Comparison of ENCODE assay signal across 8 cellular contexts in the genomic region with DNA sequence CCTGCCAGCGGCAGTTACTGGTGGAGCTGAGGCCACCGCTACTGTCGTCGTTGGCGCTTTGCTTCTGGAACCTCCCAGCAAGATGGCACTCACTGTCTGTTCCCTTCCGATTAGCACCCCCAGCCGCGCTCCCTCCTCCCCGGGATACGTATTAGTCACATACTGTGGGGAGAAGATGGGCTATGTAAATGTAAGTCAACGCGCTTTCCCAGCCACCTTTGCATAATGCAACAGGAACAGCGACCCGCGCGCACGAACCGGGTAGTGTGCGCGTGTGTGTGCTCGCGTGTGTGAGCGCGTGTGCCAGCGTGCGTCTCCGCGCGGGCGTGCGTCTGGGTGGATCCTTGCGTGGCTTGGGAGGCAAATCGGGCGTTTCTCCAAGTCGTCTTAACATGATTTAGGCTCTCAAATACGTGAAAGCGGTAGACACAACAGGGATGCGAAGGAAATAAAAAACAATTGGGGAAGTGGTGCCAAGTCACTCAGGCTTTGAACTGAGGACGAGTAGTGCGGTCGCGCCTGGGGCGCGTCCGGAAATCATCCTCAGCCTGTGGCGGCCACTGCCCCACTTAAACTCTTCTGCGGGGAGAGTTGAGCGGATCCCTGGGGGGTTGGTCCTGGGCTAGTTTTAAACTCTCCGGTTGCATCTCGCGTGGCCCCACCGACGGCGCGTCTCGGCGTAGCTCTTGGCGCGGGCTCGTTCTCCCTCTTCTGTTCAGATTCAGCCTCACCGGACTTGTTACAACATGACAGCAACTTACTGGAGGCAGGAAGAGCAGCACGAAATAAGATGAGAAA. TPM values are rescaled to one million over a fixed set of nuclear protein-coding genes. Genes with fewer than 3 reads are reported as not detected.
A peak's percentile ranks its signal among the peaks of the same experiment; 100 is the strongest.
DNase-seq lines count a peak whose midpoint lies in the region; ATAC-seq lines count a peak whose summit lies in the region.

No MANE protein-coding gene starts in this region.

- H3K79me2 ChIP-seq in trophoblast cell (ENCODE audit: control insufficient read depth, insufficient read depth, low read length, poor library complexity): peaks cover 5% of the 10 kb centered on the region

- no peak overlapping the region for H2AK5ac ChIP-seq in trophoblast cell (ENCODE audit: low read length)

- no peak overlapping the region for H2AFZ ChIP-seq in trophoblast cell (ENCODE audit: insufficient read depth, low read length, poor library complexity)

- H3K9ac ChIP-seq in trophoblast cell (ENCODE audit: low read length): no peak overlapping the region

- H4K8ac ChIP-seq in trophoblast cell (ENCODE audit: low read depth, low read length): no peak overlapping the region

- no peak overlapping the region for H2BK120ac ChIP-seq in trophoblast cell (ENCODE audit: insufficient read depth, low read length, poor library complexity)

- no peak overlapping the region for H3K27ac Mint-ChIP-seq in activated T-helper 17 cell treated with anti-CD3 and anti-CD28 coated beads, Interleukin-2, amount 50 U/mL, for 72 hours

- no peak overlapping the region for H4K12ac ChIP-seq in trophoblast cell (ENCODE audit: low read depth, low read length)

- no peak overlapping the region for H3K14ac ChIP-seq in trophoblast cell (ENCODE audit: low read length)

- peak; percentile 5 for DNase-seq in stimulated activated CD4-positive, alpha-beta T cell treated with anti-CD3 and anti-CD28 coated beads, Interleukin-15, amount 100 ng/mL, for 24 hours
- no peak for DNase-seq in stimulated activated CD4-positive, alpha-beta T cell treated with anti-CD3 and anti-CD28 coated beads, Interleukin-1b, Interleukin-23, amount 100 ng/mL, for 48 hours
- DNase-seq in amniotic epithelial cell (ENCODE audit: low read depth) (peak; percentile 90), left ventricle myocardium superior (peak; percentile 67), trophoblast cell (no peak)

- H3K4me1 Mint-ChIP-seq in activated T-helper 17 cell treated with anti-CD3 and anti-CD28 coated beads, Interleukin-2, amount 50 U/mL, for 72 hours: peaks cover 4% of the 10 kb centered on the region

- no peak overlapping the region for H3K23ac ChIP-seq in trophoblast cell (ENCODE audit: low read length)

- no peak overlapping the region for H3K4ac ChIP-seq in trophoblast cell (ENCODE audit: low read depth, low read length)

- no peak overlapping the region for H4K91ac ChIP-seq in trophoblast cell (ENCODE audit: low read depth, low read length)

- H3K9me3 ChIP-seq in trophoblast cell (ENCODE audit: insufficient read depth, low read depth, low read length): peaks cover 2% of the 10 kb centered on the region

- ATAC-seq in left ventricle myocardium superior (peak; percentile 52), GM18867 (IDR thresholded peaks at IDR 0.05; ENCODE audit: unreplicated experiment) (no peak), GM19397 (IDR thresholded peaks at IDR 0.05; ENCODE audit: unreplicated experiment) (no peak)
- no peak for ATAC-seq in activated T-helper 17 cell treated with anti-CD3 and anti-CD28 coated beads, Interleukin-2, amount 50 U/mL, for 72 hours (replicated peaks)

- no peak overlapping the region for H3K18ac ChIP-seq in trophoblast cell (ENCODE audit: low read length)

- intact Hi-C loops in left ventricle myocardium superior (cut with micrococcal nuclease): no loop called here

- H2BK5ac ChIP-seq in trophoblast cell (ENCODE audit: low read depth, low read length, poor library complexity): no peak overlapping the region

- H3K4me3 Mint-ChIP-seq in activated T-helper 17 cell treated with anti-CD3 and anti-CD28 coated beads, Interleukin-2, amount 50 U/mL, for 72 hours: no peak overlapping the region

- H3K27me3 ChIP-seq in trophoblast cell (ENCODE audit: insufficient read depth, low read length): peaks cover 37% of the 10 kb centered on the region

- no peaks in the 10 kb centered on the region for H3K9me3 Mint-ChIP-seq in activated T-helper 17 cell treated with anti-CD3 and anti-CD28 coated beads, Interleukin-2, amount 50 U/mL, for 72 hours

- WGBS in trophoblast cell (ENCODE audit: extremely low coverage, insufficient coverage, insufficient read length): no CpG with 5 or more reads among the region's 62 CpGs

- H3K27me3 Mint-ChIP-seq in activated T-helper 17 cell treated with anti-CD3 and anti-CD28 coated beads, Interleukin-2, amount 50 U/mL, for 72 hours: peaks cover 58% of the 10 kb centered on the region

- H3K79me1 ChIP-seq in trophoblast cell (ENCODE audit: low read length): peaks cover 12% of the 10 kb centered on the region

- no peaks in the 10 kb centered on the region for H3K36me3 ChIP-seq in trophoblast cell (ENCODE audit: control insufficient read depth in 1 of 2, insufficient read depth in 2 of 2, low read length in 2 of 2)

- H3K27ac ChIP-seq in trophoblast cell (ENCODE audit: low read depth, low read length): no peak overlapping the region

- H3K4me2 ChIP-seq in trophoblast cell (ENCODE audit: low read length): peak overlapping the region; percentile 82

- H2BK12ac ChIP-seq in trophoblast cell (ENCODE audit: low read length): no peak overlapping the region

- H3K4me1 ChIP-seq in trophoblast cell (ENCODE audit: control insufficient read depth in 1 of 2, insufficient read depth in 2 of 2, low read length in 2 of 2): peaks cover 8 to 18% of the 10 kb centered on the region in 2 experiments

- peak overlapping the region; percentile 70 for H3K4me3 ChIP-seq in trophoblast cell (ENCODE audit: low read depth, low read length)

- no peaks in the 10 kb centered on the region for H3K36me3 Mint-ChIP-seq in activated T-helper 17 cell treated with anti-CD3 and anti-CD28 coated beads, Interleukin-2, amount 50 U/mL, for 72 hours (ENCODE audit: low read depth)

RNA-seq across cellular contexts. Expression of a gene that starts 1.8 kb away (rescaled TPM):
- total RNA-seq in left ventricle myocardium superior: 4.6 TPM
- polyA plus RNA-seq in trophoblast cell (2013): 8.1 and 8.3 TPM in 2 replicates
- not detected for total RNA-seq in activated T-helper 17 cell treated with anti-CD3 and anti-CD28 coated beads, Interleukin-2, amount 50 U/mL, for 72 hours

Comparison
In these comparisons a context has a peak if more than half of its experiments do, and no peak if none do; other contexts are left out.
1. DNase-seq: peak in stimulated activated CD4-positive, alpha-beta T cell treated with anti-CD3 and anti-CD28 coated beads, Interleukin-15, amount 100 ng/mL, for 24 hours (single experiment), amniotic epithelial cell (single experiment) and left ventricle myocardium superior (single experiment); none in stimulated activated CD4-positive, alpha-beta T cell treated with anti-CD3 and anti-CD28 coated beads, Interleukin-1b, Interleukin-23, amount 100 ng/mL, for 48 hours (single experiment) and trophoblast cell (0 of 2).